ENCODE assay signal across 10 cellular contexts in the genomic region with DNA sequence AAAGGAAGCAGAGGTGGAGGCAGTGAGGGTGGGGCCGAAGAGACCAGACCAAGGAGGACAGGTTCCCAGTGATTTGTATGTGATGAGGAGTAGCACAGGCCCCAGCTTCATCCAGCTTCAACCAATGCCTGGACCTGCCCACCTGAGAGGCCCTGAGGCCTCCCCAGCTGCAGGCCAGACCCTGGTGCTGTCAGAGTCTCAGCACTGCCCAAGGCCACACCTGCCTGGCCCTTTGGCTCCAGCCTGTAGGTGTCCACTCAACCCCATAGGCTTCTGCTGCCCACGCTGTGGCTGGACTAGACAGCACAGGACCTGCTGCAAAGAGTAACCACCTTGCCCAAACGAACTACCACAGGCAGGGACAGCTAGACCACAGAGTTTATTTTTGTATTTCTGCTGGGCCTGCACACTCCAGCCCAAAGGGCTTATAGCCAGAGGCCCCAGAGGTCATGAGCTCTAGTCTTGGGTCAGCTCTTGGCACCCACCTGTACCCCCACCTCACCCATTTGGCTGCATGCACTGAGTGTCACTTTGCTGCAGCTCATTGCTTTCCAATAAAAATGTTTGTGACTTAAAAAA.
DNase-seq lines count a peak whose midpoint lies in the region; ATAC-seq, FAIRE-seq and TF ChIP-seq lines count a peak whose summit lies in the region.
"Had no signal": no experiment of that assay in that cellular context is flagged by ENCODE, and none has a peak within 500 bp of the region (broad histone marks: within the 10 kb centered on the region; RNA-seq: fewer than 3 reads in every experiment).

No MANE protein-coding gene starts in this region.

- no peak for FAIRE-seq in kidney (lab: Jason Lieb, UNC)

- H3K27me3 ChIP-seq in gastroesophageal sphincter (no peaks in the 10 kb centered on the region), ascending aorta (no peaks in the 10 kb centered on the region)
- H3K27me3 ChIP-seq: hepatocyte, ovary had no signal

- H3K27ac ChIP-seq in gastroesophageal sphincter = no peak overlapping the region
- H3K27ac ChIP-seq in kidney (ENCODE audit: low read depth in 2 of 2, low read length in 2 of 2) = no peak overlapping the region
- no peak overlapping the region for H3K27ac ChIP-seq in ascending aorta
- H3K27ac ChIP-seq: hepatocyte, ovary had no signal

- no peaks in the 10 kb centered on the region for H3K36me3 ChIP-seq in gastroesophageal sphincter
- H3K36me3 ChIP-seq in kidney (ENCODE audit: control insufficient read depth in 1 of 2, insufficient read depth in 2 of 2, low read length in 2 of 2) = no peaks in the 10 kb centered on the region
- no peaks in the 10 kb centered on the region for H3K36me3 ChIP-seq in ascending aorta
- H3K36me3 ChIP-seq: ovary had no signal

- intact Hi-C loops in kidney (cut with DNase I) = no loop called here
- intact Hi-C loops in ascending aorta (cut with DNase I) = no loop called here

- no peaks in the 10 kb centered on the region for H3K9me3 ChIP-seq in gastroesophageal sphincter
- H3K9me3 ChIP-seq in kidney (ENCODE audit: control insufficient read depth in 1 of 2, low read length in 2 of 2) = peaks cover 0 to 2% of the 10 kb centered on the region in 2 donors
- H3K9me3 ChIP-seq in ascending aorta = no peaks in the 10 kb centered on the region
- H3K9me3 ChIP-seq: ovary had no signal

- H3K9ac ChIP-seq in kidney (ENCODE audit: low read length in 2 of 2) = no peak overlapping the region

- TF ChIP-seq CTCF in gastroesophageal sphincter (IDR thresholded peaks at IDR 0.05) (no peak), kidney (IDR thresholded peaks at IDR 0.05; ENCODE audit: borderline replicate concordance, extremely low read depth, insufficient read depth) (no peak), ascending aorta (IDR thresholded peaks at IDR 0.05) (no peak)

- H3K4me1 ChIP-seq in gastroesophageal sphincter = no peaks in the 10 kb centered on the region
- peaks cover 0 to 3% of the 10 kb centered on the region in 2 donors for H3K4me1 ChIP-seq in kidney (ENCODE audit: control insufficient read depth in 1 of 2, insufficient read depth in 1 of 2, low read depth in 1 of 2, low read length in 2 of 2)
- H3K4me1 ChIP-seq in ascending aorta = no peaks in the 10 kb centered on the region

- no peak for TF ChIP-seq POLR2A in gastroesophageal sphincter (IDR thresholded peaks at IDR 0.05)

- no peak overlapping the region for H3K4me3 ChIP-seq in gastroesophageal sphincter
- H3K4me3 ChIP-seq in kidney (ENCODE audit: low read length in 2 of 2) = no peak overlapping the region
- no peak overlapping the region for H3K4me3 ChIP-seq in ascending aorta
- H3K4me3 ChIP-seq: hepatocyte, ovary had no signal

- TF ChIP-seq EP300 in gastroesophageal sphincter (IDR thresholded peaks at IDR 0.05) = no peak

- WGBS in gastroesophageal sphincter (ENCODE audit: low coverage in 1 of 2), 2 donors = 90 to 100% methylated on average over 1 to 2 of the region's 3 CpGs

- ATAC-seq in GM18511 (IDR thresholded peaks at IDR 0.05; ENCODE audit: unreplicated experiment) = peak; percentile 40
- ATAC-seq in GM21526 (IDR thresholded peaks at IDR 0.05; ENCODE audit: low FRiP score, unreplicated experiment) = peak; percentile 17
- ATAC-seq in HG03432 (IDR thresholded peaks at IDR 0.05; ENCODE audit: unreplicated experiment) = peak; percentile 13
- ATAC-seq in gastroesophageal sphincter = peak; percentile 6

- no peak for DNase-seq in nucleus accumbens (lab: John Stamatoyannopoulos, UW)
- DNase-seq in NCI-H187 treated with DMSO at 0.1 percent for 48 hours (lab: John Stamatoyannopoulos, UW) = no peak
- no peak for DNase-seq in kidney
- no peak for DNase-seq in ascending aorta (ENCODE audit: low spot score in 2 of 2)
- DNase-seq: ovary had no signal
